In genomic region chr7:33722383-33723096, GRCh38 we compare ENCODE assay signal across 9 cellular contexts.
A peak's percentile ranks its signal among the peaks of the same experiment; 100 is the strongest.
DNase-seq lines count a peak whose midpoint lies in the region; ATAC-seq lines count a peak whose summit lies in the region.
"Had no signal": no experiment of that assay in that cellular context is flagged by ENCODE, and none has a peak within 500 bp of the region (broad histone marks: within the 10 kb centered on the region; RNA-seq: fewer than 3 reads in every experiment).

No MANE protein-coding gene starts in this region.

- H3K27me3 ChIP-seq in skeletal muscle tissue (ENCODE audit: control insufficient read depth in 3 of 3, insufficient read depth in 3 of 3, low read length in 3 of 3) = no peaks in the 10 kb centered on the region

- peak; percentile 60 for DNase-seq in HS-27A (ENCODE audit: low read depth)
- peak; percentile 97 for DNase-seq in T1000 (lab: John Stamatoyannopoulos, UW)
- peak; percentile 78 for DNase-seq in foreskin melanocyte
- DNase-seq in activated gamma-delta T cell (lab: John Stamatoyannopoulos, UW) = no peak
- DNase-seq in activated CD4-positive, alpha-beta T cell treated with anti-CD3 and anti-CD28 coated beads for 48 hours = no peak
- no peak for DNase-seq in NK-92 (lab: John Stamatoyannopoulos, UW; ENCODE audit: unreplicated experiment)

- H3K9ac ChIP-seq in skeletal muscle tissue (ENCODE audit: low read depth in 1 of 3, low read length in 3 of 3) = peak overlapping the region; percentile 28 to 45 (median 34)
- H3K9ac ChIP-seq: parathyroid adenoma had no signal

- H3K9me3 ChIP-seq in skeletal muscle tissue (ENCODE audit: control insufficient read depth in 3 of 3, low read length in 3 of 3) = no peaks in the 10 kb centered on the region

- H3K4me3 ChIP-seq in skeletal muscle tissue (ENCODE audit: low read length in 3 of 3) = peak overlapping the region; percentile 33 to 52 (median 37)

- ATAC-seq in GM21619 (IDR thresholded peaks at IDR 0.05; ENCODE audit: unreplicated experiment) = no peak

- no peaks in the 10 kb centered on the region for H3K36me3 ChIP-seq in skeletal muscle tissue (ENCODE audit: control insufficient read depth in 3 of 3, insufficient read depth in 3 of 3, low read length in 3 of 3)

- H3K27ac ChIP-seq in skeletal muscle tissue (ENCODE audit: low read depth, low read length) = peak overlapping the region; percentile 74
- H3K27ac ChIP-seq: parathyroid adenoma had no signal

- H3K4me1 ChIP-seq in skeletal muscle tissue (ENCODE audit: control insufficient read depth in 3 of 3, insufficient read depth in 3 of 3, low read length in 3 of 3) = peaks cover 22 to 26% (median 24%) of the 10 kb centered on the region in 3 donors

Comparison
In these comparisons a context has a peak if more than half of its experiments do, and no peak if none do; other contexts are left out.
1. DNase-seq: peak in HS-27A (single experiment), T1000 (single experiment) and foreskin melanocyte (single experiment); none in activated gamma-delta T cell (single experiment), activated CD4-positive, alpha-beta T cell treated with anti-CD3 and anti-CD28 coated beads for 48 hours (single experiment) and NK-92 (single experiment).